Comparison of ENCODE assay signal across 29 cellular contexts in the genomic region with DNA sequence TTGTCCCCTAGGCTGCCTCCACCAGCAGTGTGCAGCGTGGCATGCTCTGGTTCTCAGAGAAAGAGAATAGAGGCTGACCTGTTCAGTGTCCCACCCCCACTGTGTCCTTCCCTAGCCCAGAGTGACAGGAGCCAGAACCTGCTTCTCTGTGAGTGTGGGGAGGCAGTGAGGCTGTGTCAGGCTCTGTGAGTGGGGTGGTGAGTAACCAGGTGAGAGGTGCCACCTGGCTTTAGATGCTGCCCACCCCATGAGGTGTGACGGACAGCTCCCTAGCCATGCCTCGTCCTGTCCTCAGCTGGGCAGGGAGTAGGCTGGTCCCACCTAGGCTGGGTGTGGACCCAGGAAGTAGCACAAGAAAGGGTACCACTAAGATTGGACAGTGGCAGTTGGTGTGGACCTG. TPM values are rescaled to one million over a fixed set of nuclear protein-coding genes. Genes with fewer than 3 reads are reported as not detected.
DNase-seq lines count a peak whose midpoint lies in the region; ATAC-seq and TF ChIP-seq lines count a peak whose summit lies in the region.
"Had no signal": no experiment of that assay in that cellular context is flagged by ENCODE, and none has a peak within 500 bp of the region (broad histone marks: within the 10 kb centered on the region; RNA-seq: fewer than 3 reads in every experiment).

No MANE protein-coding gene starts in this region.

- H3K4me3 ChIP-seq in CD8-positive, alpha-beta T cell (ENCODE audit: low read depth, low read length) = no peak overlapping the region
- H3K4me3 ChIP-seq in neuronal stem cell (ENCODE audit: low read length in 2 of 2) (no peak overlapping the region), coronary artery (no peak overlapping the region)
- H3K4me3 ChIP-seq: A549, adrenal gland, body of pancreas, left lung, PC-9, skin epidermis, transverse colon had no signal

- CTCF ChIA-PET in CD8-positive, alpha-beta T cell (lab: Charles Lee) = interaction anchor here (7.3 to 8.1 kb wide), 2 partner anchors 7 to 176 kb away, joined by 159 to 163 read pairs; partner anchors contain the start of genes DCAF1 and TEX264

- no peak overlapping the region for H3K18ac ChIP-seq in neuronal stem cell (ENCODE audit: low read length)

- H2AK5ac ChIP-seq in neuronal stem cell (ENCODE audit: low read depth, low read length) = peak overlapping the region; percentile 36

- intact Hi-C loops in CD8-positive, alpha-beta T cell (cut with DNase I, micrococcal nuclease) = loop anchor here in 1 of 2 experiments (10.0 kb wide), 1 partner anchor 1313 kb away; no protein-coding TSS in a partner anchor
- intact Hi-C loops in activated T-helper 2 cell treated with anti-CD3 and anti-CD28 coated beads, Interferon-gamma antibody, Interleukin-2, Interleukin-4, amounts not matched to agents 10 μg/mL and 5 μg/mL and 100 μg/mL, durations not matched to agents 14 hours and 24 hours and 36 hours (cut with micrococcal nuclease) = loop anchor here (10.0 kb wide), 1 partner anchor 1323 kb away; the partner anchor contains the start of genes CYB561D2, NPRL2 and TMEM115

- no peak overlapping the region for H3K14ac ChIP-seq in neuronal stem cell (ENCODE audit: low read length)

- POLR2A ChIA-PET in CD8-positive, alpha-beta T cell (lab: Charles Lee) = no interaction called here

- H3K27ac Mint-ChIP-seq in CD8-positive, alpha-beta T cell = peak overlapping the region; percentile 70
- peak overlapping the region; percentile 51 for H3K27ac Mint-ChIP-seq in activated T-helper 2 cell treated with anti-CD3 and anti-CD28 coated beads, Interferon-gamma antibody, Interleukin-2, Interleukin-4, amounts not matched to agents 10 μg/mL and 5 μg/mL and 100 μg/mL, durations not matched to agents 14 hours and 24 hours and 36 hours
- H3K27ac Mint-ChIP-seq: H9 had no signal

- H2BK120ac ChIP-seq in neuronal stem cell (ENCODE audit: low read depth, low read length) = no peak overlapping the region

- TF ChIP-seq CTCF in CD8-positive, alpha-beta T cell (IDR thresholded peaks at IDR 0.05) = no peak
- no peak for TF ChIP-seq CTCF in coronary artery (IDR thresholded peaks at IDR 0.05)

- no peak overlapping the region for H2BK5ac ChIP-seq in neuronal stem cell (ENCODE audit: low read length)

- H2AFZ ChIP-seq in neuronal stem cell (ENCODE audit: low read length) = no peak overlapping the region
- H2AFZ ChIP-seq: PC-9 had no signal

- peaks cover 7% of the 10 kb centered on the region for H3K36me3 ChIP-seq in CD8-positive, alpha-beta T cell (ENCODE audit: insufficient read depth, low read length)
- H3K36me3 ChIP-seq in neuronal stem cell (replicated peaks in 1 of 2; ENCODE audit: control insufficient read depth in 2 of 2, insufficient read depth in 2 of 2, low read length in 2 of 2) = peaks cover 0 to 14% of the 10 kb centered on the region in 2 donors
- H3K36me3 ChIP-seq: transverse colon had no signal

- no peaks in the 10 kb centered on the region for H3K9me3 ChIP-seq in CD8-positive, alpha-beta T cell (ENCODE audit: low read length)
- H3K9me3 ChIP-seq in neuronal stem cell (replicated peaks in 1 of 2; ENCODE audit: control insufficient read depth in 2 of 2, insufficient read depth in 1 of 2, low read depth in 1 of 2, low read length in 2 of 2) = no peaks in the 10 kb centered on the region
- H3K9me3 ChIP-seq: A549, adrenal gland, body of pancreas, left lung, transverse colon had no signal

- no peaks in the 10 kb centered on the region for H3K79me1 ChIP-seq in neuronal stem cell (ENCODE audit: low read depth, low read length)

- peaks cover 89% of the 10 kb centered on the region for H3K4me1 ChIP-seq in CD8-positive, alpha-beta T cell (ENCODE audit: insufficient read depth, low read length)
- H3K4me1 ChIP-seq in neuronal stem cell (ENCODE audit: control insufficient read depth in 2 of 2, insufficient read depth in 1 of 2, low read depth in 1 of 2, low read length in 2 of 2) = peaks cover 7 to 18% of the 10 kb centered on the region in 2 donors

- no peaks in the 10 kb centered on the region for H3K27me3 Mint-ChIP-seq in CD8-positive, alpha-beta T cell (ENCODE audit: low read depth)
- H3K27me3 Mint-ChIP-seq in activated T-helper 2 cell treated with anti-CD3 and anti-CD28 coated beads, Interferon-gamma antibody, Interleukin-2, Interleukin-4, amounts not matched to agents 10 μg/mL and 5 μg/mL and 100 μg/mL, durations not matched to agents 14 hours and 24 hours and 36 hours (ENCODE audit: low read depth) = no peaks in the 10 kb centered on the region

- no peak overlapping the region for H2BK15ac ChIP-seq in neuronal stem cell (ENCODE audit: low read length)

- H4K8ac ChIP-seq in neuronal stem cell (ENCODE audit: low read depth, low read length) = no peak overlapping the region

- H4K91ac ChIP-seq in neuronal stem cell (ENCODE audit: low read depth, low read length, poor library complexity) = no peak overlapping the region

- peaks cover 93% of the 10 kb centered on the region for H3K4me1 Mint-ChIP-seq in CD8-positive, alpha-beta T cell (ENCODE audit: low read depth)
- peaks cover 76% of the 10 kb centered on the region for H3K4me1 Mint-ChIP-seq in activated T-helper 2 cell treated with anti-CD3 and anti-CD28 coated beads, Interferon-gamma antibody, Interleukin-2, Interleukin-4, amounts not matched to agents 10 μg/mL and 5 μg/mL and 100 μg/mL, durations not matched to agents 14 hours and 24 hours and 36 hours (ENCODE audit: low read depth)

- H3K36me3 Mint-ChIP-seq in CD8-positive, alpha-beta T cell = peaks cover 40% of the 10 kb centered on the region
- peaks cover 43% of the 10 kb centered on the region for H3K36me3 Mint-ChIP-seq in activated T-helper 2 cell treated with anti-CD3 and anti-CD28 coated beads, Interferon-gamma antibody, Interleukin-2, Interleukin-4, amounts not matched to agents 10 μg/mL and 5 μg/mL and 100 μg/mL, durations not matched to agents 14 hours and 24 hours and 36 hours (ENCODE audit: low read depth)

- peak overlapping the region; percentile 22 for H3K9ac ChIP-seq in neuronal stem cell (ENCODE audit: low read depth, low read length, poor library complexity)

- no peak overlapping the region for H3K27ac ChIP-seq in CD8-positive, alpha-beta T cell (ENCODE audit: low read depth, low read length)
- no peak overlapping the region for H3K27ac ChIP-seq in neuronal stem cell (replicated peaks; ENCODE audit: low read length)
- no peak overlapping the region for H3K27ac ChIP-seq in coronary artery
- H3K27ac ChIP-seq: A549, body of pancreas, left lung, PC-9, transverse colon had no signal

- DNase-seq in activated T-cell treated with anti-CD3 and anti-CD28 coated beads, Interleukin-2, amount 50 U/mL, for 1 hour = peak; percentile 15
- no peak for DNase-seq in activated T-cell treated with anti-CD3 and anti-CD28 coated beads for 4 hours
- DNase-seq in CD8-positive, alpha-beta T cell = no peak
- no peak for DNase-seq in activated T-helper 2 cell treated with anti-CD3 and anti-CD28 coated beads, Interferon-gamma antibody, Interleukin-2, Interleukin-4, amounts not matched to agents 10 μg/mL and 5 μg/mL and 100 μg/mL, durations not matched to agents 14 hours and 24 hours and 36 hours (ENCODE audit: low spot score)
- no peak for DNase-seq in neuronal stem cell (ENCODE audit: low spot score)
- DNase-seq in coronary artery (ENCODE audit: low spot score) = no peak
- no peak for DNase-seq in dedifferentiated amniotic fluid mesenchymal stem cell (ENCODE audit: extremely low spot score)
- DNase-seq in activated CD4-positive, alpha-beta T cell treated with anti-CD3 and anti-CD28 coated beads for 1 hour = no peak
- DNase-seq: activated CD4-positive, alpha-beta T cell treated with anti-CD3 and anti-CD28 coated beads, Interleukin-2, amount 50 U/mL, for 48 hours; activated T-cell treated with anti-CD3 and anti-CD28 coated beads, Interleukin-2, amount 50 U/mL, for 4 hours; AML-193; body of pancreas; COR-L47; DMS53; H9; IMR-90; mesenchymal stem cell; NCI-H1105 treated with DMSO at 0.1 percent for 48 hours; NCI-H2029; NCI-H526 treated with DMSO at 0.1 percent for 48 hours; PC-9; SHP77; transverse colon had no signal

- peak overlapping the region; percentile 50 for H3K23ac ChIP-seq in neuronal stem cell (ENCODE audit: low read depth, low read length, poor library complexity)

- no peak overlapping the region for H3K4me3 Mint-ChIP-seq in CD8-positive, alpha-beta T cell
- H3K4me3 Mint-ChIP-seq in activated T-helper 2 cell treated with anti-CD3 and anti-CD28 coated beads, Interferon-gamma antibody, Interleukin-2, Interleukin-4, amounts not matched to agents 10 μg/mL and 5 μg/mL and 100 μg/mL, durations not matched to agents 14 hours and 24 hours and 36 hours (ENCODE audit: low read depth) = no peak overlapping the region
- H3K4me3 Mint-ChIP-seq: activated T-cell treated with anti-CD3 and anti-CD28 coated beads, Interleukin-2, amount 50 U/mL, for 4 hours; H9 had no signal

- no peak for ATAC-seq in CD8-positive, alpha-beta T cell
- ATAC-seq: A549; activated T-cell treated with anti-CD3 and anti-CD28 coated beads, Interleukin-2, amount 50 U/mL, for 4 hours; body of pancreas; left lung had no signal

- H3K4me2 ChIP-seq in neuronal stem cell (ENCODE audit: insufficient read depth, low read length, poor library complexity, severe bottlenecking) = no peak overlapping the region
- H3K4me2 ChIP-seq: A549, PC-9 had no signal

- no CpG with 5 or more reads among the region's 3 CpGs for WGBS in neuronal stem cell (ENCODE audit: extremely low coverage in 2 of 2, insufficient read length in 2 of 2, insufficient replicate concordance in 1 of 2), 2 donors

- no peaks in the 10 kb centered on the region for H3K9me3 Mint-ChIP-seq in CD8-positive, alpha-beta T cell
- no peaks in the 10 kb centered on the region for H3K9me3 Mint-ChIP-seq in activated T-helper 2 cell treated with anti-CD3 and anti-CD28 coated beads, Interferon-gamma antibody, Interleukin-2, Interleukin-4, amounts not matched to agents 10 μg/mL and 5 μg/mL and 100 μg/mL, durations not matched to agents 14 hours and 24 hours and 36 hours
- H3K9me3 Mint-ChIP-seq: activated T-cell treated with anti-CD3 and anti-CD28 coated beads, Interleukin-2, amount 50 U/mL, for 4 hours; H9 had no signal

- H3K4ac ChIP-seq in neuronal stem cell (ENCODE audit: low read length) = no peak overlapping the region

- no peaks in the 10 kb centered on the region for H3K27me3 ChIP-seq in CD8-positive, alpha-beta T cell (ENCODE audit: insufficient read depth, low read length)
- H3K27me3 ChIP-seq in neuronal stem cell (ENCODE audit: control insufficient read depth in 3 of 3, insufficient read depth in 3 of 3, low read depth in 1 of 3, low read length in 3 of 3) = peaks cover 0 to 4% (median 0%) of the 10 kb centered on the region in 3 experiments
- H3K27me3 ChIP-seq: adrenal gland, body of pancreas, left lung, transverse colon had no signal

- no peak overlapping the region for H2BK12ac ChIP-seq in neuronal stem cell (ENCODE audit: low read length)

RNA-seq across cellular contexts. Expression of gene TEX264, which starts 6.3 kb away (rescaled TPM):
- 10 to 100 TPM; 18.7 to 21.0 TPM for total RNA-seq in CD8-positive, alpha-beta T cell
- 43.1 TPM in 2 replicates for total RNA-seq in activated T-helper 2 cell treated with anti-CD3 and anti-CD28 coated beads, Interferon-gamma antibody, Interleukin-2, Interleukin-4, amounts not matched to agents 10 μg/mL and 5 μg/mL and 100 μg/mL, durations not matched to agents 14 hours and 24 hours and 36 hours
- 4.3 TPM for polyA plus RNA-seq in neuronal stem cell (2013, experiment 1 of 2)
- polyA plus RNA-seq in neuronal stem cell (2013, experiment 2 of 2) = 4.1 TPM

RNA-seq across cellular contexts. Expression of gene GRM2, which starts 29.5 kb away (rescaled TPM):
- 1 to 10 TPM; 3.9 to 5.4 TPM for total RNA-seq in CD8-positive, alpha-beta T cell
- 0.23 and 0.27 TPM in 2 replicates for total RNA-seq in activated T-helper 2 cell treated with anti-CD3 and anti-CD28 coated beads, Interferon-gamma antibody, Interleukin-2, Interleukin-4, amounts not matched to agents 10 μg/mL and 5 μg/mL and 100 μg/mL, durations not matched to agents 14 hours and 24 hours and 36 hours
- polyA plus RNA-seq in neuronal stem cell (2013, experiment 1 of 2) = 4.7 TPM
- 4.3 TPM for polyA plus RNA-seq in neuronal stem cell (2013, experiment 2 of 2)
- total RNA-seq: G401, M059J had no signal
